In genomic region chrX:16171944-16172343, GRCh38 we compare ENCODE assay signal across 1 cellular context.
TF ChIP-seq lines count a peak whose summit lies in the region.

No MANE protein-coding gene starts in this region.

TF ChIP-seq in H1, 55 proteins besides CTCF, POLR2A, EP300 and RAD21:
- no peak for TF ChIP-seq SP4 (IDR thresholded peaks at IDR 0.05; ENCODE audit: low read length)
TF ChIP-seq in H1: peak in this region for 0.
